14 cellular contexts compared by ENCODE assay signal in the genomic region with DNA sequence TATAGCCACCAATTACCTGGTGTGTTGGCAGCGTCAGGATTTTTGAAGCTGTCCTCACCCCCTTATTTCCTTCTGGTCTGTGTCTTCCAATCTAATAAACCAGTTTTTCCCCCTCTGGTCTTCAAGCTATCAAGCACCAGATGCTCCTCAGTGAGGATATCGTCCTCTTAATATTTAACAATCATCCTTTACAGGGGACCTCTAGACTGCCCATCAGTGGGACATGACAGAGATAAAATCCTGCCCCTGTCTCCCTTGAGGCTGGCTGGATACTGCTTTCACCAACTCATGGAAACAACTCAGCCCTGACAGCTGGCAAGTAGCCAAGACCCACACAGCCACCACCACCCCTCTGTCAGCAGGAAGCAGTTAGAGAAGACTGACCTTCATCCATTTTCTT.
"Had no signal": no experiment of that assay in that cellular context is flagged by ENCODE, and none has a peak within 500 bp of the region (broad histone marks: within the 10 kb centered on the region; RNA-seq: fewer than 3 reads in every experiment).

No MANE protein-coding gene starts in this region.

- ATAC-seq: activated CD4-positive, alpha-beta T cell treated with anti-CD3 and anti-CD28 coated beads for 36 hours; stimulated activated naive B cell treated with anti-CD40 and anti-IgM and Interleukin-4, amounts not matched to agents 10 μg/mL and 1 μg/mL and 100 μg/mL, for 72 hours; upper lobe of right lung had no signal

- H3K9me3 ChIP-seq: ascending aorta, breast epithelium, left ventricle myocardium inferior, thoracic aorta, upper lobe of right lung had no signal

- H3K27me3 ChIP-seq: ascending aorta, breast epithelium, upper lobe of right lung had no signal

- DNase-seq: activated CD4-positive, alpha-beta T cell treated with anti-CD3 and anti-CD28 coated beads for 36 hours; activated CD4-positive, alpha-beta T cell treated with anti-CD3 and anti-CD28 coated beads, Interleukin-2, amount 50 U/mL, for 48 hours; activated gamma-delta T cell; left ventricle myocardium inferior; mammary epithelial cell; midbrain; nephron progenitor cell; occipital lobe; stimulated activated naive B cell treated with anti-CD40 and anti-IgM and Interleukin-4, amounts not matched to agents 10 μg/mL and 1 μg/mL and 100 μg/mL, for 72 hours; upper lobe of right lung had no signal

- H3K4me3 ChIP-seq: ascending aorta, breast epithelium, coronary artery, left ventricle myocardium inferior, thoracic aorta, upper lobe of right lung had no signal

- H3K27ac ChIP-seq: ascending aorta, breast epithelium, coronary artery, left ventricle myocardium inferior, thoracic aorta, upper lobe of right lung had no signal

- H3K36me3 ChIP-seq: ascending aorta, breast epithelium, left ventricle myocardium inferior, thoracic aorta, upper lobe of right lung had no signal

- H3K4me1 ChIP-seq: ascending aorta, breast epithelium, left ventricle myocardium inferior, upper lobe of right lung had no signal
